In genomic region chr3:128805771-128806170, GRCh38 we compare ENCODE assay signal across 10 cellular contexts.
DNase-seq lines count a peak whose midpoint lies in the region; ATAC-seq and TF ChIP-seq lines count a peak whose summit lies in the region.
"Had no signal": no experiment of that assay in that cellular context is flagged by ENCODE, and none has a peak within 500 bp of the region (broad histone marks: within the 10 kb centered on the region; RNA-seq: fewer than 3 reads in every experiment).

No MANE protein-coding gene starts in this region.

- no peak overlapping the region for H3K4me3 ChIP-seq in ACC112 (ENCODE audit: low read depth, low read length)
- no peak overlapping the region for H3K4me3 ChIP-seq in HL-60 (replicated peaks; ENCODE audit: insufficient read depth, low read length)
- no peak overlapping the region for H3K4me3 ChIP-seq in prostate gland

- POLR2A ChIA-PET in activated B cell treated with CpG ODN at 0.5 μM for 24 hours (lab: Charles Lee) = no interaction called here

- DNase-seq in HL-60 (ENCODE audit: low read depth in 1 of 2, low spot score in 1 of 2) = peak; percentile 56 to 69
- DNase-seq in activated B cell treated with CpG ODN at 0.5 μM for 24 hours = no peak
- no peak for DNase-seq in left colon
- no peak for DNase-seq in stimulated activated CD4-positive, alpha-beta T cell treated with anti-CD3 and anti-CD28 coated beads, Interleukin-2, amount 100 ng/mL, for 24 hours
- DNase-seq in prostate gland (ENCODE audit: low spot score) = no peak
- DNase-seq: activated CD4-positive, alpha-beta T cell treated with anti-CD3 and anti-CD28 coated beads, Interleukin-2, amount 50 U/mL, for 48 hours; NCI-H446 had no signal

- H3K27ac ChIP-seq in ACC112 (ENCODE audit: low read depth, low read length) = peak overlapping the region; percentile 62
- H3K27ac ChIP-seq in HL-60 (replicated peaks) = peak overlapping the region; percentile 25
- H3K27ac ChIP-seq in prostate gland = no peak overlapping the region

- H3K27me3 ChIP-seq in ACC112 (ENCODE audit: insufficient read depth, low read length) (no peaks in the 10 kb centered on the region), HL-60 (ENCODE audit: insufficient read depth, poor library complexity, severe bottlenecking) (no peaks in the 10 kb centered on the region), prostate gland (replicated peaks; ENCODE audit: insufficient read depth) (no peaks in the 10 kb centered on the region)

- intact Hi-C loops in activated B cell treated with CpG ODN at 0.5 μM for 24 hours (cut with micrococcal nuclease) = loop anchor here (2.0 kb wide), 3 partner anchors 17 to 125 kb away; no protein-coding TSS in a partner anchor
- intact Hi-C loops in left colon (cut with DNase I, micrococcal nuclease) = no loop called here
- intact Hi-C loops in prostate gland (cut with DNase I) = no loop called here

- no peaks in the 10 kb centered on the region for H3K9me3 Mint-ChIP-seq in activated B cell treated with CpG ODN at 0.5 μM for 24 hours

- peaks cover 27% of the 10 kb centered on the region for H3K79me2 ChIP-seq in ACC112 (ENCODE audit: control insufficient read depth, insufficient read depth, low read length, unreplicated experiment)

- peak overlapping the region; percentile 83 for H3K27ac Mint-ChIP-seq in activated B cell treated with CpG ODN at 0.5 μM for 24 hours

- CTCF ChIA-PET in activated B cell treated with CpG ODN at 0.5 μM for 24 hours (lab: Charles Lee) = no interaction called here

- peaks cover 71% of the 10 kb centered on the region for H3K36me3 Mint-ChIP-seq in activated B cell treated with CpG ODN at 0.5 μM for 24 hours (ENCODE audit: low read depth)

- no peaks in the 10 kb centered on the region for H3K27me3 Mint-ChIP-seq in activated B cell treated with CpG ODN at 0.5 μM for 24 hours

- H3K4me1 ChIP-seq in ACC112 (ENCODE audit: control insufficient read depth, insufficient read depth, low read length, unreplicated experiment) = peaks cover 36% of the 10 kb centered on the region
- no peaks in the 10 kb centered on the region for H3K4me1 ChIP-seq in prostate gland (replicated peaks)

- H3K36me3 ChIP-seq in ACC112 (ENCODE audit: insufficient read depth, low read length) (peaks cover 34% of the 10 kb centered on the region), prostate gland (no peaks in the 10 kb centered on the region)

- WGBS in prostate gland = 89% methylated on average over 4 of the region's 4 CpGs

- no peak overlapping the region for H2AFZ ChIP-seq in ACC112 (ENCODE audit: low read length, unreplicated experiment)

- ATAC-seq in activated B cell treated with CpG ODN at 0.5 μM for 24 hours (ENCODE audit: low read depth) (peak; percentile 12), left colon (peak; percentile 86), GM21723 (IDR thresholded peaks at IDR 0.05; ENCODE audit: unreplicated experiment) (no peak), HG02884 (IDR thresholded peaks at IDR 0.05; ENCODE audit: unreplicated experiment) (no peak)

- H3K4me3 Mint-ChIP-seq in activated B cell treated with CpG ODN at 0.5 μM for 24 hours = peak overlapping the region; percentile 26

- no peak for TF ChIP-seq POLR2A in prostate gland (IDR thresholded peaks at IDR 0.05)

- H3K9me3 ChIP-seq in prostate gland = no peaks in the 10 kb centered on the region

- H3K4me1 Mint-ChIP-seq in activated B cell treated with CpG ODN at 0.5 μM for 24 hours = peaks cover 47% of the 10 kb centered on the region

- no peak for TF ChIP-seq CTCF in HL-60 (IDR thresholded peaks at IDR 0.05; ENCODE audit: insufficient read depth, low read length)
- no peak for TF ChIP-seq CTCF in activated B cell treated with CpG ODN at 0.5 μM for 24 hours (IDR thresholded peaks at IDR 0.05)
- TF ChIP-seq CTCF in prostate gland (IDR thresholded peaks at IDR 0.05) = no peak

Comparison
In these comparisons a context has a peak if more than half of its experiments do, and no peak if none do; other contexts are left out.
1. H3K27ac ChIP-seq: peak in ACC112 (single experiment) and HL-60 (single experiment); none in prostate gland (0 of 2).
2. DNase-seq: peak in HL-60 (2 of 2); none in activated B cell treated with CpG ODN at 0.5 μM for 24 hours (single experiment), left colon (0 of 2), stimulated activated CD4-positive, alpha-beta T cell treated with anti-CD3 and anti-CD28 coated beads, Interleukin-2, amount 100 ng/mL, for 24 hours (0 of 2) and prostate gland (single experiment).
3. ATAC-seq: peak in activated B cell treated with CpG ODN at 0.5 μM for 24 hours (single experiment) and left colon (single experiment); none in GM21723 (single experiment) and HG02884 (single experiment).